ENCODE assay signal across 10 cellular contexts in genomic region chr16:81863630-81864352, GRCh38.
DNase-seq lines count a peak whose midpoint lies in the region; ATAC-seq and TF ChIP-seq lines count a peak whose summit lies in the region.
"Had no signal": no experiment of that assay in that cellular context is flagged by ENCODE, and none has a peak within 500 bp of the region (broad histone marks: within the 10 kb centered on the region; RNA-seq: fewer than 3 reads in every experiment).

No MANE protein-coding gene starts in this region.

- TF ChIP-seq EP300 in Ishikawa (IDR thresholded peaks at IDR 0.05; ENCODE audit: borderline replicate concordance), result no peak

- no peaks in the 10 kb centered on the region for H3K9me3 Mint-ChIP-seq in stimulated activated memory B cell treated with anti-CD40 and anti-IgM and Interleukin-4, amounts not matched to agents 10 μg/mL and 1 μg/mL and 100 μg/mL, for 72 hours

- peak overlapping the region; percentile 59 for H3K27ac Mint-ChIP-seq in stimulated activated memory B cell treated with anti-CD40 and anti-IgM and Interleukin-4, amounts not matched to agents 10 μg/mL and 1 μg/mL and 100 μg/mL, for 72 hours

- peak overlapping the region; percentile 18 for H3K4me3 Mint-ChIP-seq in stimulated activated memory B cell treated with anti-CD40 and anti-IgM and Interleukin-4, amounts not matched to agents 10 μg/mL and 1 μg/mL and 100 μg/mL, for 72 hours

- H3K27me3 Mint-ChIP-seq in stimulated activated memory B cell treated with anti-CD40 and anti-IgM and Interleukin-4, amounts not matched to agents 10 μg/mL and 1 μg/mL and 100 μg/mL, for 72 hours, result no peaks in the 10 kb centered on the region

- H3K4me1 Mint-ChIP-seq in stimulated activated memory B cell treated with anti-CD40 and anti-IgM and Interleukin-4, amounts not matched to agents 10 μg/mL and 1 μg/mL and 100 μg/mL, for 72 hours, result peaks cover 76% of the 10 kb centered on the region

- TF ChIP-seq RAD21 in Ishikawa (IDR thresholded peaks at IDR 0.05; ENCODE audit: low read depth), result no peak

- H3K36me3 Mint-ChIP-seq in stimulated activated memory B cell treated with anti-CD40 and anti-IgM and Interleukin-4, amounts not matched to agents 10 μg/mL and 1 μg/mL and 100 μg/mL, for 72 hours, result peaks cover 58% of the 10 kb centered on the region

- DNase-seq in NCI-H345 (lab: John Stamatoyannopoulos, UW) (peak; percentile 27), NCI-H345 treated with DMSO at 0.1 percent for 48 hours (lab: John Stamatoyannopoulos, UW; ENCODE audit: unreplicated experiment) (no peak), GOT3 (lab: John Stamatoyannopoulos, UW) (no peak), NCI-H1105 treated with DMSO at 0.1 percent for 48 hours (lab: John Stamatoyannopoulos, UW) (no peak), DMS79 treated with DMSO at 0.1 percent for 48 hours (lab: John Stamatoyannopoulos, UW) (no peak)
- DNase-seq: activated CD4-positive, CD25-positive, alpha-beta regulatory T cell; NCI-H1930 had no signal

- ATAC-seq in HG02759 (IDR thresholded peaks at IDR 0.05; ENCODE audit: unreplicated experiment), result peak; percentile 72
- ATAC-seq in stimulated activated memory B cell treated with anti-CD40 and anti-IgM and Interleukin-4, amounts not matched to agents 10 μg/mL and 1 μg/mL and 100 μg/mL, for 72 hours, result peak; percentile 87

TF ChIP-seq in Ishikawa, 13 proteins besides CTCF, POLR2A, EP300 and RAD21:
- no peak for TF ChIP-seq CREB1 (IDR thresholded peaks at IDR 0.05; ENCODE audit: low read depth)
- TF ChIP-seq FOXM1 (IDR thresholded peaks at IDR 0.05; ENCODE audit: borderline replicate concordance, low read depth), result no peak
- TF ChIP-seq EGR1 (IDR thresholded peaks at IDR 0.05), result no peak
- TF ChIP-seq TCF12 (IDR thresholded peaks at IDR 0.05; ENCODE audit: low read depth), result no peak
- peak; percentile 59 for TF ChIP-seq REST (IDR thresholded peaks at IDR 0.05; ENCODE audit: low read depth)
- no peak for TF ChIP-seq YY1 (IDR thresholded peaks at IDR 0.05; ENCODE audit: low read depth)
TF ChIP-seq in Ishikawa: peak in this region for 1.
